ENCODE assay signal across 8 cellular contexts in the genomic region with DNA sequence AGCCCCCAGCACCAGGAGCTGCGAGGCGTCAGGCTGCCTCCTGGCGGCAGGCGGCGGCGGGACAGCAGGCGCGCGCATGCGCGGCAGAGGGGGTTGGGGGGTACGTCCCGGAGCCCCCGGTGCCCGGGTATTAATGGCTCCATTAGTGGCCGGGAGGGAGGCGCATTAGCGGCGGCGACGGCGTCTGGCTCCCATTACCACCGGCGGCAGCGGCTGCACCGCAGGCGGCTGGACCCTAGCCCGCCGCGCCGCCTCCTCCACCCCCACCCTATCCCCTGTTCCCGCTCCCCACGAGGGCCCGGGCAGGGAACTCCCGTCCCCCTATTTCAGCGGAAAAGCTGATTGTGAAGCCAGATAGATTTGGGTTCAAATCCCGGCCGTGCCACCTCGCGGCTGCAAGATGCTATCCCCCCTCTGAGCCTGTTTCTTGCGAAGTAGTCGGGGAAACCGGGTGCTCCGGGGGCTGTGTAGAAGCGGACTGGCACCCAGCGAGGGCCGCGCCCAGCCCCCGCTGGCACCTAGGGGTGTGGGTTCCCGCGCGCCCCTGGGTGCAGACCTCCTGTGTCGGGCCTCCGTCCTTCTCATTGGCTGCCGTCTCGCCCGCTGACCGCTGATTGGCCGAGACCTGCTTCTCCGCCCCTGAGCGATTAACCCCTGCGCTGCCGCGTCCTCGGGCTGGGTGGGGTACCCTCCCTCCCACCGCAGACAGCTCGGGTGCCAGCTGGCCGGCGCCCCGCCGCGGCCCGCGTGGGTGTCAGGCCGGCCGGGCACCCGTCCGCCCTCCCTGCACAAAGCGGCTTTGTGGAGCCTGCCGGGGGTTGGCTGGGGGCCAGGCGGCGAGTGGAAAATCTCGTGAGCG. TPM values are rescaled to one million over a fixed set of nuclear protein-coding genes. Genes with fewer than 3 reads are reported as not detected.
DNase-seq lines count a peak whose midpoint lies in the region; ATAC-seq and TF ChIP-seq lines count a peak whose summit lies in the region.

No MANE protein-coding gene starts in this region.

- peak; percentile 92 for DNase-seq in NCI-H345 (lab: John Stamatoyannopoulos, UW)
- peak; percentile 92 for DNase-seq in activated CD4-positive, alpha-beta T cell treated with anti-CD3 and anti-CD28 coated beads for 48 hours
- DNase-seq in coronary artery (ENCODE audit: low spot score), result peak; percentile 94
- peak; percentile 87 for DNase-seq in left lobe of liver (ENCODE audit: low spot score)
- DNase-seq in stimulated activated CD4-positive, alpha-beta T cell treated with anti-CD3 and anti-CD28 coated beads, Interleukin-2, amount 100 ng/mL, for 24 hours, result peak; percentile 88 to 92

- peak; percentile 86 for TF ChIP-seq CTCF in GM12875 (IDR thresholded peaks at IDR 0.05; ENCODE audit: borderline replicate concordance, insufficient read depth, low read depth, low read length)
- peak; percentile 92 for TF ChIP-seq CTCF in coronary artery (IDR thresholded peaks at IDR 0.05)

- H3K4me3 ChIP-seq in GM12875 (ENCODE audit: low read depth, low read length) (peak overlapping the region; percentile 77), coronary artery (peak overlapping the region; percentile 97)

- ATAC-seq in HG03103 (IDR thresholded peaks at IDR 0.05; ENCODE audit: low read depth, unreplicated experiment), result peak; percentile 30
- ATAC-seq in left lobe of liver, result peak; percentile 59
- ATAC-seq in HG02870 (IDR thresholded peaks at IDR 0.05; ENCODE audit: unreplicated experiment), result no peak

- peak overlapping the region; percentile 98 to 100 for H3K27ac ChIP-seq in coronary artery

RNA-seq across cellular contexts. Expression of a gene that starts 11.1 kb away (rescaled TPM):
- 25.2 TPM for total RNA-seq in left lobe of liver

RNA-seq across cellular contexts. Expression of a gene that starts 21.8 kb away (rescaled TPM):
- total RNA-seq in left lobe of liver, result 0.65 TPM

RNA-seq across cellular contexts. Expression of a gene that starts 22.3 kb away (rescaled TPM):
- total RNA-seq in left lobe of liver, result 2.2 TPM

RNA-seq across cellular contexts. Expression of a gene that starts 25.2 kb away (rescaled TPM):
- total RNA-seq in left lobe of liver, result 35.9 TPM

RNA-seq across cellular contexts. Expression of a gene that starts 33.0 kb away (rescaled TPM):
- total RNA-seq in left lobe of liver, result not detected
